In the genomic region with DNA sequence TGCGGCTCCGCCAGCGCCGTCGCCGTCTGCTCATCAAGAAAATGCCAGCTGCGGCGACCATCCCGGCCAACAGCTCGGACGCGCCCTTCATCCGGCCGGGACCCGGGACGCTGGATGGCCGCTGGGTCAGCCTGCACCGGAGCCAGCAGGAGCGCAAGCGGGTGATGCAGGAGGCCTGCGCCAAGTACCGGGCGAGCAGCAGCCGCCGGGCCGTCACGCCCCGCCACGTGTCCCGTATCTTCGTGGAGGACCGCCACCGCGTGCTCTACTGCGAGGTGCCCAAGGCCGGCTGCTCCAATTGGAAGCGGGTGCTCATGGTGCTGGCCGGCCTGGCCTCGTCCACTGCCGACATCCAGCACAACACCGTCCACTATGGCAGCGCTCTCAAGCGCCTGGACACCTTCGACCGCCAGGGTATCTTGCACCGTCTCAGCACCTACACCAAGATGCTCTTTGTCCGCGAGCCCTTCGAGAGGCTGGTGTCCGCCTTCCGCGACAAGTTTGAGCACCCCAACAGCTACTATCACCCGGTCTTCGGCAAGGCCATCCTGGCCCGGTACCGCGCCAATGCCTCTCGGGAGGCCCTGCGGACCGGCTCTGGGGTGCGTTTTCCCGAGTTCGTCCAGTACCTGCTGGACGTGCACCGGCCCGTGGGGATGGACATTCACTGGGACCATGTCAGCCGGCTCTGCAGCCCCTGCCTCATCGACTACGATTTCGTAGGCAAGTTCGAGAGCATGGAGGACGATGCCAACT, we compare ENCODE assay signal across 19 cellular contexts. TPM values are rescaled to one million over a fixed set of nuclear protein-coding genes. Genes with fewer than 3 reads are reported as not detected.
"Had no signal": no experiment of that assay in that cellular context is flagged by ENCODE, and none has a peak within 500 bp of the region (broad histone marks: within the 10 kb centered on the region; RNA-seq: fewer than 3 reads in every experiment).

No MANE protein-coding gene starts in this region.

- H3K36me3 Mint-ChIP-seq: naive B cell; naive thymus-derived CD8-positive, alpha-beta T cell; natural killer cell treated with Interleukin-12 subunit alpha and Interleukin-12 subunit beta and Interleukin-15 and Interleukin-18, amount 100 ng/mL, for 72 hours; stimulated activated effector memory CD8-positive, alpha-beta T cell treated with anti-CD3 and anti-CD28 coated beads, Interleukin-12 subunit alpha, Interleukin-12 subunit beta, amount 100 ng/mL, for 72 hours; stimulated activated naive B cell treated with anti-CD40 and anti-IgM and Interleukin-4, amounts not matched to agents 10 μg/mL and 1 μg/mL and 100 μg/mL, for 72 hours had no signal

- H3K9me3 Mint-ChIP-seq: naive thymus-derived CD8-positive, alpha-beta T cell; natural killer cell treated with Interleukin-12 subunit alpha and Interleukin-12 subunit beta and Interleukin-15 and Interleukin-18, amount 100 ng/mL, for 72 hours; nephron progenitor cell; neural crest cell; stimulated activated effector memory CD8-positive, alpha-beta T cell treated with anti-CD3 and anti-CD28 coated beads, Interleukin-12 subunit alpha, Interleukin-12 subunit beta, amount 100 ng/mL, for 72 hours; stimulated activated naive B cell treated with anti-CD40 and anti-IgM and Interleukin-4, amounts not matched to agents 10 μg/mL and 1 μg/mL and 100 μg/mL, for 72 hours; stimulated activated naive CD8-positive, alpha-beta T cell treated with anti-CD3 and anti-CD28 coated beads, Interleukin-15, Interleukin-2, amounts not matched to agents 100 ng/mL and 50 ng/mL, for 24 hours had no signal

- H3K4me2 ChIP-seq: smooth muscle cell had no signal

- H3K9me3 ChIP-seq: pancreas, prostate gland, right atrium auricular region, stomach, thoracic aorta, thyroid gland, tibial nerve, upper lobe of right lung, vagina had no signal

- H3K27ac Mint-ChIP-seq: naive B cell; natural killer cell treated with Interleukin-12 subunit alpha and Interleukin-12 subunit beta and Interleukin-15 and Interleukin-18, amount 100 ng/mL, for 72 hours; nephron progenitor cell; stimulated activated effector memory CD8-positive, alpha-beta T cell treated with anti-CD3 and anti-CD28 coated beads, Interleukin-12 subunit alpha, Interleukin-12 subunit beta, amount 100 ng/mL, for 72 hours; stimulated activated naive B cell treated with anti-CD40 and anti-IgM and Interleukin-4, amounts not matched to agents 10 μg/mL and 1 μg/mL and 100 μg/mL, for 72 hours; stimulated activated naive CD8-positive, alpha-beta T cell treated with anti-CD3 and anti-CD28 coated beads, Interleukin-15, Interleukin-2, amounts not matched to agents 100 ng/mL and 50 ng/mL, for 24 hours had no signal

- H3K4me3 ChIP-seq: pancreas, prostate gland, right atrium auricular region, skin epidermis, smooth muscle cell, stomach, thoracic aorta, thyroid gland, tibial nerve, upper lobe of right lung, vagina had no signal

- H3K36me3 ChIP-seq: pancreas, prostate gland, right atrium auricular region, stomach, thoracic aorta, thyroid gland, tibial nerve, upper lobe of right lung, vagina had no signal

- H3K27me3 ChIP-seq: pancreas, right atrium auricular region, thyroid gland, vagina had no signal

- H3K4me3 Mint-ChIP-seq: naive thymus-derived CD8-positive, alpha-beta T cell; natural killer cell treated with Interleukin-12 subunit alpha and Interleukin-12 subunit beta and Interleukin-15 and Interleukin-18, amount 100 ng/mL, for 72 hours; nephron progenitor cell; neural crest cell; stimulated activated effector memory CD8-positive, alpha-beta T cell treated with anti-CD3 and anti-CD28 coated beads, Interleukin-12 subunit alpha, Interleukin-12 subunit beta, amount 100 ng/mL, for 72 hours; stimulated activated naive B cell treated with anti-CD40 and anti-IgM and Interleukin-4, amounts not matched to agents 10 μg/mL and 1 μg/mL and 100 μg/mL, for 72 hours; stimulated activated naive CD8-positive, alpha-beta T cell treated with anti-CD3 and anti-CD28 coated beads, Interleukin-15, Interleukin-2, amounts not matched to agents 100 ng/mL and 50 ng/mL, for 24 hours had no signal

- H3K4me1 ChIP-seq: pancreas, prostate gland, right atrium auricular region, thyroid gland, tibial nerve, upper lobe of right lung, vagina had no signal

- H3K4me1 Mint-ChIP-seq: nephron progenitor cell, neural crest cell had no signal

- H3K27ac ChIP-seq: pancreas, prostate gland, right atrium auricular region, skin epidermis, stomach, thoracic aorta, thyroid gland, tibial nerve, upper lobe of right lung, vagina had no signal

RNA-seq across cellular contexts. Expression of a gene that starts 24.4 kb away (rescaled TPM):
- polyA plus RNA-seq: naive thymus-derived CD8-positive, alpha-beta T cell had no signal
